In genomic region chr1:16483639-16484500, GRCh38 we compare ENCODE assay signal across 4 cellular contexts. TPM values are rescaled to one million over a fixed set of nuclear protein-coding genes. Genes with fewer than 3 reads are reported as not detected.
"Had no signal": no experiment of that assay in that cellular context is flagged by ENCODE, and none has a peak within 500 bp of the region (broad histone marks: within the 10 kb centered on the region; RNA-seq: fewer than 3 reads in every experiment).

No MANE protein-coding gene starts in this region.

RNA-seq across cellular contexts. Expression of gene RNU1-1, which starts 30.2 kb away (rescaled TPM):
- total RNA-seq: M059J had no signal
- polyA plus RNA-seq: IMR-90, SK-N-SH had no signal

RNA-seq across cellular contexts. Expression of gene SPATA21, which starts 46.6 kb away (rescaled TPM):
- total RNA-seq: HT-29, IMR-90 had no signal
- polyA plus RNA-seq: IMR-90 had no signal
